ENCODE assay signal across 8 cellular contexts in genomic region chr1:180630408-180631196, GRCh38. TPM values are rescaled to one million over a fixed set of nuclear protein-coding genes. Genes with fewer than 3 reads are reported as not detected.
DNase-seq lines count a peak whose midpoint lies in the region; ATAC-seq and TF ChIP-seq lines count a peak whose summit lies in the region.
"Had no signal": no experiment of that assay in that cellular context is flagged by ENCODE, and none has a peak within 500 bp of the region (broad histone marks: within the 10 kb centered on the region; RNA-seq: fewer than 3 reads in every experiment).

No MANE protein-coding gene starts in this region.

- no peaks in the 10 kb centered on the region for H3K9me2 ChIP-seq in OCI-LY7 (ENCODE audit: insufficient read depth, low read length)

- no peak overlapping the region for H3K56ac ChIP-seq in mesendoderm (ENCODE audit: low read length)

- H2BK15ac ChIP-seq in mesendoderm (replicated peaks; ENCODE audit: low read depth): no peak overlapping the region

- no TSS peak for BruUV-seq in OCI-LY7 (replicated peaks; lab: Mats Ljungman, UMichigan)

- peak overlapping the region; percentile 76 for H2AFZ ChIP-seq in OCI-LY7 (ENCODE audit: low read length)

- H4K20me1 ChIP-seq in OCI-LY7 (ENCODE audit: insufficient read depth, low read length): peaks cover 17% of the 10 kb centered on the region

- H3K4me1 ChIP-seq in OCI-LY7 (ENCODE audit: insufficient read depth, low read length, poor library complexity, severe bottlenecking): peaks cover 25% of the 10 kb centered on the region
- peaks cover 18 to 48% (median 34%) of the 10 kb centered on the region in 6 donors for H3K4me1 ChIP-seq in spleen
- no peaks in the 10 kb centered on the region for H3K4me1 ChIP-seq in mesendoderm (ENCODE audit: control insufficient read depth, low read depth, low read length)

- H2BK5ac ChIP-seq in mesendoderm (ENCODE audit: low read length): no peak overlapping the region

- no peaks in the 10 kb centered on the region for H3K36me3 ChIP-seq in OCI-LY7 (ENCODE audit: insufficient read depth, low read length)
- H3K36me3 ChIP-seq in spleen: no peaks in the 10 kb centered on the region
- H3K36me3 ChIP-seq in mesendoderm (ENCODE audit: control insufficient read depth, insufficient read depth, low read length): no peaks in the 10 kb centered on the region

- ATAC-seq in GM18517 (IDR thresholded peaks at IDR 0.05; ENCODE audit: unreplicated experiment) (peak; percentile 23), left ventricle myocardium superior (peak; percentile 1), GM18520 (IDR thresholded peaks at IDR 0.05; ENCODE audit: unreplicated experiment) (no peak), GM21825 (IDR thresholded peaks at IDR 0.05; ENCODE audit: unreplicated experiment) (no peak)

- no peak overlapping the region for H2BK120ac ChIP-seq in mesendoderm (ENCODE audit: low read depth, low read length)

- peaks cover 30% of the 10 kb centered on the region; the same call in 1 of the 2 replicates for H3K79me2 ChIP-seq in OCI-LY7 (ENCODE audit: insufficient read depth, low read depth, low read length)
- H3K79me2 ChIP-seq in mesendoderm (ENCODE audit: control insufficient read depth, insufficient read depth, low read length): peaks cover 5% of the 10 kb centered on the region

- H4K8ac ChIP-seq in mesendoderm (ENCODE audit: low read depth, low read length): no peak overlapping the region

- no peak overlapping the region for H3K9ac ChIP-seq in mesendoderm (ENCODE audit: low read length)

- H3K4me3 ChIP-seq in OCI-LY7 (ENCODE audit: low read depth, low read length, poor library complexity, severe bottlenecking): no peak overlapping the region
- no peak overlapping the region for H3K4me3 ChIP-seq in spleen
- H3K4me3 ChIP-seq in mesendoderm (ENCODE audit: low read length): no peak overlapping the region

- no peak overlapping the region for H2AK5ac ChIP-seq in mesendoderm (ENCODE audit: low read length)

- H3K79me1 ChIP-seq in mesendoderm (ENCODE audit: low read length): no peaks in the 10 kb centered on the region

- no peak overlapping the region for H4K5ac ChIP-seq in mesendoderm (ENCODE audit: low read length)

- H3K27ac ChIP-seq in OCI-LY7 (ENCODE audit: low read depth, low read length, poor library complexity, severe bottlenecking) (no peak overlapping the region), spleen (peak overlapping the region in 6 of 8 donors; percentile 15 to 97 (median 94)), mesendoderm (ENCODE audit: low read depth, low read length) (no peak overlapping the region)

- no peak overlapping the region for H3K23ac ChIP-seq in mesendoderm (ENCODE audit: low read length)

- CTCF ChIA-PET in OCI-LY7 (lab: Charles Lee; ENCODE audit: unreplicated experiment): no interaction called here

- H3K9me3 ChIP-seq in OCI-LY7 (ENCODE audit: low read length) (no peaks in the 10 kb centered on the region), spleen (no peaks in the 10 kb centered on the region)

- intact Hi-C loops in OCI-LY7 (cut with micrococcal nuclease; ENCODE audit: unreplicated experiment): loop anchor here (5.0 kb wide), 2 partner anchors 232 to 512 kb away; no protein-coding TSS in a partner anchor
- intact Hi-C loops in left ventricle myocardium superior (cut with micrococcal nuclease): loop anchor here (10.0 kb wide), 2 partner anchors 96 to 224 kb away; no protein-coding TSS in a partner anchor
- intact Hi-C loops in spleen (cut with DNase I; ENCODE audit: low total_unique reads): loop anchor here (10.0 kb wide), 2 partner anchors 96 to 234 kb away; no protein-coding TSS in a partner anchor

- TF ChIP-seq CTCF in OCI-LY7 (conservative IDR thresholded peaks at IDR 0.05; ENCODE audit: low read length) (no peak), spleen (IDR thresholded peaks at IDR 0.05 in 8 of 11, conservative IDR thresholded peaks at IDR 0.05 in 3 of 11) (no peak)

- no peak overlapping the region for H3K4ac ChIP-seq in mesendoderm (ENCODE audit: low read depth, low read length)

- no peak overlapping the region for H3K18ac ChIP-seq in mesendoderm (ENCODE audit: low read length)

- WGBS in spleen, 5 donors: 84 to 89% (median 88%) methylated on average over 2 of the region's 2 CpGs
- no CpG with 5 or more reads among the region's 2 CpGs for WGBS in mesendoderm (ENCODE audit: extremely low coverage, insufficient coverage, low lambda C conversion rate)

- POLR2A ChIA-PET in OCI-LY7 (lab: Charles Lee): interaction anchor here (1.1 to 2.7 kb wide), 6 partner anchors 9 to 378 kb away, joined by 4 to 8 read pairs (median 6); no protein-coding TSS in a partner anchor

- no peak for TF ChIP-seq POLR2A in spleen (IDR thresholded peaks at IDR 0.05)

- H3K27me3 ChIP-seq in spleen (replicated peaks in 1 of 7) (no peaks in the 10 kb centered on the region), mesendoderm (ENCODE audit: insufficient read depth, low read length, poor library complexity) (no peaks in the 10 kb centered on the region)

- H3K4me2 ChIP-seq in OCI-LY7 (ENCODE audit: low read length): peak overlapping the region; percentile 42
- no peak overlapping the region for H3K4me2 ChIP-seq in mesendoderm (ENCODE audit: low read length)

- DNase-seq in OCI-LY7 (ENCODE audit: low spot score) (no peak), left ventricle myocardium superior (no peak), spleen (no peak), mesendoderm (no peak)
- DNase-seq: NCI-H187 treated with DMSO at 0.1 percent for 48 hours had no signal

RNA-seq across cellular contexts. Expression of gene XPR1, which starts 1.2 kb away (rescaled TPM):
- 8.6 and 9.0 TPM in 2 replicates for total RNA-seq in OCI-LY7 (2014; rRNA removed; shearing (Covaris generic))
- total RNA-seq in OCI-LY7 (2022) (17.2 and 18.2 TPM in 2 replicates), left ventricle myocardium superior (43.8 TPM), spleen (10 to 100 TPM; 12.5 to 26.8 (median 22.5) TPM)
- polyA plus RNA-seq in spleen: 1 to 10 TPM; 2.3 to 3.4 (median 3.1) TPM
- polyA plus RNA-seq in mesendoderm (2013, experiment 1 of 2): 23.5 TPM
- 23.4 TPM for polyA plus RNA-seq in mesendoderm (2013, experiment 2 of 2)

Comparison
In these comparisons a context has a peak if more than half of its experiments do, and no peak if none do; other contexts are left out.
1. ATAC-seq: peak in GM18517 (single experiment) and left ventricle myocardium superior (single experiment); none in GM18520 (single experiment) and GM21825 (single experiment).
2. H3K27ac ChIP-seq: peak in spleen (6 of 8); none in OCI-LY7 (single experiment) and mesendoderm (single experiment).